ENCODE assay signal across 8 cellular contexts in genomic region chr20:6122873-6123649, GRCh38. TPM values are rescaled to one million over a fixed set of nuclear protein-coding genes. Genes with fewer than 3 reads are reported as not detected.
DNase-seq lines count a peak whose midpoint lies in the region; ATAC-seq and TF ChIP-seq lines count a peak whose summit lies in the region.

FERMT1 (minus strand) TSS chr20:6123030; CDS start chr20:6119554, 3,476 bp downstream.

- H2AK5ac ChIP-seq in neuronal stem cell (ENCODE audit: low read depth, low read length): no peak within 1 kb of the TSS

- peak within 1 kb of the TSS; percentile 87 for H3K4me2 ChIP-seq in neuronal stem cell (ENCODE audit: insufficient read depth, low read length, poor library complexity, severe bottlenecking)

- H2AFZ ChIP-seq in neuronal stem cell (ENCODE audit: low read length): peak within 1 kb of the TSS; percentile 92

- no peaks in the 10 kb centered on the region for H3K9me3 ChIP-seq in neuronal stem cell (replicated peaks in 1 of 2; ENCODE audit: control insufficient read depth in 2 of 2, insufficient read depth in 1 of 2, low read depth in 1 of 2, low read length in 2 of 2)

- no peak within 1 kb of the TSS for H3K4ac ChIP-seq in neuronal stem cell (ENCODE audit: low read length)

- H2BK120ac ChIP-seq in neuronal stem cell (ENCODE audit: low read depth, low read length): no peak within 1 kb of the TSS

- no peak within 1 kb of the TSS for H4K8ac ChIP-seq in neuronal stem cell (ENCODE audit: low read depth, low read length)

- H3K23ac ChIP-seq in neuronal stem cell (ENCODE audit: low read depth, low read length, poor library complexity): peak within 1 kb of the TSS; percentile 45

- peak within 1 kb of the TSS; percentile 78 for H3K9ac ChIP-seq in neuronal stem cell (ENCODE audit: low read depth, low read length, poor library complexity)

- peaks cover 13% of the 10 kb centered on the region for H3K4me1 Mint-ChIP-seq in activated T-cell treated with anti-CD3 and anti-CD28 coated beads, Interleukin-2, amount 50 U/mL, for 24 hours (ENCODE audit: low read depth)

- H3K27me3 Mint-ChIP-seq in activated T-cell treated with anti-CD3 and anti-CD28 coated beads, Interleukin-2, amount 50 U/mL, for 24 hours: peaks cover 57% of the 10 kb centered on the region

- no CpG with 5 or more reads among the region's 55 CpGs for WGBS in neuronal stem cell (ENCODE audit: extremely low coverage in 2 of 2, insufficient read length in 2 of 2, insufficient replicate concordance in 1 of 2), 2 donors

- peak within 1 kb of the TSS; percentile 66 for H3K4me3 Mint-ChIP-seq in activated T-cell treated with anti-CD3 and anti-CD28 coated beads, Interleukin-2, amount 50 U/mL, for 24 hours

- H3K27me3 ChIP-seq in foreskin keratinocyte (no peaks in the 10 kb centered on the region), neuronal stem cell (ENCODE audit: control insufficient read depth in 3 of 3, insufficient read depth in 3 of 3, low read depth in 1 of 3, low read length in 3 of 3) (peaks cover 0 to 42% (median 18%) of the 10 kb centered on the region in 3 experiments)

- H2BK12ac ChIP-seq in neuronal stem cell (ENCODE audit: low read length): no peak within 1 kb of the TSS

- H3K27ac ChIP-seq in foreskin keratinocyte (peak within 1 kb of the TSS; percentile 85), neuronal stem cell (replicated peaks; ENCODE audit: low read length) (no peak within 1 kb of the TSS)

- H3K36me3 ChIP-seq in neuronal stem cell (replicated peaks in 1 of 2; ENCODE audit: control insufficient read depth in 2 of 2, insufficient read depth in 2 of 2, low read length in 2 of 2): no peaks in the 10 kb centered on the region

- no peak within 1 kb of the TSS for H3K14ac ChIP-seq in neuronal stem cell (ENCODE audit: low read length)

- no peaks in the 10 kb centered on the region for H3K36me3 Mint-ChIP-seq in activated T-cell treated with anti-CD3 and anti-CD28 coated beads, Interleukin-2, amount 50 U/mL, for 24 hours (ENCODE audit: low read depth)

- H3K27ac Mint-ChIP-seq in activated T-cell treated with anti-CD3 and anti-CD28 coated beads, Interleukin-2, amount 50 U/mL, for 24 hours: no peak within 1 kb of the TSS

- H3K4me3 ChIP-seq in neuronal stem cell (ENCODE audit: low read length in 2 of 2): peak within 1 kb of the TSS; percentile 21 to 76

- no peak for TF ChIP-seq CTCF in GM10266 (IDR thresholded peaks at IDR 0.05; ENCODE audit: control insufficient read depth, insufficient read depth, low read depth, missing control alignments)
- peak; percentile 53 for TF ChIP-seq CTCF in foreskin keratinocyte (conservative IDR thresholded peaks at IDR 0.05)

- H3K4me1 ChIP-seq in foreskin keratinocyte (peaks cover 8% of the 10 kb centered on the region), neuronal stem cell (ENCODE audit: control insufficient read depth in 2 of 2, insufficient read depth in 1 of 2, low read depth in 1 of 2, low read length in 2 of 2) (peaks cover 3 to 7% of the 10 kb centered on the region in 2 donors)

- no peaks in the 10 kb centered on the region for H3K79me1 ChIP-seq in neuronal stem cell (ENCODE audit: low read depth, low read length)

- peak within 1 kb of the TSS; percentile 10 for H2BK5ac ChIP-seq in neuronal stem cell (ENCODE audit: low read length)

- DNase-seq in GM10266 (ENCODE audit: extremely low spot score): peak; percentile 37
- peak; percentile 22 for DNase-seq in NCI-H2196 treated with DMSO at 0.1 percent for 48 hours (lab: John Stamatoyannopoulos, UW; ENCODE audit: unreplicated experiment)
- DNase-seq in activated T-cell treated with anti-CD3 and anti-CD28 coated beads, Interleukin-2, amount 50 U/mL, for 24 hours: peak; percentile 55
- peak; percentile 96 to 98 for DNase-seq in foreskin keratinocyte
- DNase-seq in neuronal stem cell (ENCODE audit: low spot score): peak; percentile 44
- DNase-seq in middle frontal gyrus (ENCODE audit: extremely low spot score, low spot score): no peak
- DNase-seq in activated CD4-positive, CD25-positive, alpha-beta regulatory T cell (lab: John Stamatoyannopoulos, UW): no peak

- H2BK15ac ChIP-seq in neuronal stem cell (ENCODE audit: low read length): no peak within 1 kb of the TSS

- H4K91ac ChIP-seq in neuronal stem cell (ENCODE audit: low read depth, low read length, poor library complexity): no peak within 1 kb of the TSS

- peak within 1 kb of the TSS; percentile 93 for H3K18ac ChIP-seq in neuronal stem cell (ENCODE audit: low read length)

- peak; percentile 68 for ATAC-seq in HG02642 (IDR thresholded peaks at IDR 0.05; ENCODE audit: poor library complexity, unreplicated experiment)
- ATAC-seq in foreskin keratinocyte: peak; percentile 89

- no peaks in the 10 kb centered on the region for H3K9me3 Mint-ChIP-seq in activated T-cell treated with anti-CD3 and anti-CD28 coated beads, Interleukin-2, amount 50 U/mL, for 24 hours

RNA-seq across cellular contexts. Expression of gene FERMT1, which starts in this region (rescaled TPM):
- 138 and 276 TPM in 2 replicates for total RNA-seq in foreskin keratinocyte
- 58.5 and 95.3 TPM in 2 replicates for polyA plus RNA-seq in foreskin keratinocyte
- polyA plus RNA-seq in neuronal stem cell (2013, experiment 1 of 2): 0.60 TPM
- polyA plus RNA-seq in neuronal stem cell (2013, experiment 2 of 2): 1.1 TPM

Comparison
In these comparisons a context has a peak if more than half of its experiments do, and no peak if none do; other contexts are left out.
1. DNase-seq: peak in GM10266 (single experiment), NCI-H2196 treated with DMSO at 0.1 percent for 48 hours (single experiment), activated T-cell treated with anti-CD3 and anti-CD28 coated beads, Interleukin-2, amount 50 U/mL, for 24 hours (single experiment), foreskin keratinocyte (2 of 2) and neuronal stem cell (single experiment); none in middle frontal gyrus (single experiment) and activated CD4-positive, CD25-positive, alpha-beta regulatory T cell (0 of 4).